21 cellular contexts compared by ENCODE assay signal in the genomic region with DNA sequence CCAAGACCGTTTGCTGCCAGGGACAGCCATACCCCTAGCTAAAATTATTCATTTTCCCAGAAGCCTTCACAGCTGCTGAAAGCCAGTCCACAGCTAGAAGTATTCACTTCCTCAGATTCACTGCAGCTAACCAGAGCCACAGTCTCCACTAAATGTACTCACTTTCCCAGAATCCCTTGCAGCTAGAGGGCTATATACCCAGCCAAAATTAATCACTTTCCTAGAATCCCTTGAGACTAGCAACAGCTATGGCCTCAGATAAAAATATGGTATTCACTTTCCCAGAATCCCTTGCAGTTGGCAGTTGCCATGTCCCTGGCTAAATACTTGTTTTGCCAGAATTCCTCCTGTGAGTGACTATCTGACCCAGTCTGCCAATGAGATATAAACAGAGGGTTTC. TPM values are rescaled to one million over a fixed set of nuclear protein-coding genes. Genes with fewer than 3 reads are reported as not detected.
A peak's percentile ranks its signal among the peaks of the same experiment; 100 is the strongest.
DNase-seq lines count a peak whose midpoint lies in the region; ATAC-seq lines count a peak whose summit lies in the region.
"Had no signal": no experiment of that assay in that cellular context is flagged by ENCODE, and none has a peak within 500 bp of the region (broad histone marks: within the 10 kb centered on the region; RNA-seq: fewer than 3 reads in every experiment).

No MANE protein-coding gene starts in this region.

- H3K4me1 ChIP-seq in BLaER1 (peaks cover 60% of the 10 kb centered on the region), aorta (ENCODE audit: control insufficient read depth in 1 of 2, insufficient read depth in 2 of 2, low read length in 2 of 2) (no peaks in the 10 kb centered on the region)
- H3K4me1 ChIP-seq: prostate gland had no signal

- H3K27me3 ChIP-seq in BLaER1: peaks cover 69% of the 10 kb centered on the region
- H3K27me3 ChIP-seq in aorta (ENCODE audit: control insufficient read depth in 1 of 2, insufficient read depth in 2 of 2, low read length in 1 of 2): no peaks in the 10 kb centered on the region

- H3K4me2 ChIP-seq in BLaER1: peak overlapping the region; percentile 35

- peak; percentile 23 for DNase-seq in GM04503 (ENCODE audit: low read depth)
- peak; percentile 95 for DNase-seq in MV-4-11 (lab: John Stamatoyannopoulos, UW)
- peak; percentile 54 for DNase-seq in fibroblast of gingiva (ENCODE audit: low read depth)
- no peak for DNase-seq in SHP77 (lab: John Stamatoyannopoulos, UW)
- no peak for DNase-seq in aorta
- DNase-seq: DND-41; effector memory CD8-positive, alpha-beta T cell; esophagus squamous epithelium; immature natural killer cell; left ventricle myocardium superior; NCI-H1694 treated with DMSO at 0.1 percent for 48 hours; NCI-H226; stimulated activated CD4-positive, alpha-beta T cell treated with anti-CD3 and anti-CD28 coated beads, Interleukin-1b, Interleukin-23, amount 100 ng/mL, for 48 hours; stimulated activated naive B cell treated with anti-CD40 and anti-IgM and Interleukin-4, amounts not matched to agents 10 μg/mL and 1 μg/mL and 100 μg/mL, for 72 hours had no signal

- no peak overlapping the region for H3K4me3 ChIP-seq in BLaER1
- no peak overlapping the region for H3K4me3 ChIP-seq in aorta (ENCODE audit: low read length in 2 of 2)
- H3K4me3 ChIP-seq: esophagus squamous epithelium, HAP-1, prostate gland, thoracic aorta had no signal

- intact Hi-C loops in aorta (cut with DNase I): no loop called here

- H3K27ac ChIP-seq in BLaER1 (no peak overlapping the region), aorta (ENCODE audit: low read depth in 1 of 2, low read length in 2 of 2) (no peak overlapping the region)
- H3K27ac ChIP-seq: esophagus squamous epithelium, prostate gland, thoracic aorta had no signal

- 14 to 17% methylated on average over 1 of the region's 1 CpG for WGBS in aorta, 2 donors

- H3K9me3 ChIP-seq in BLaER1 (peaks cover 10% of the 10 kb centered on the region; the same call in 1 of the 2 replicates), aorta (ENCODE audit: control insufficient read depth, low read length) (no peaks in the 10 kb centered on the region)
- H3K9me3 ChIP-seq: esophagus squamous epithelium, HAP-1, prostate gland, thoracic aorta had no signal

- H3K36me3 ChIP-seq in BLaER1 (no peaks in the 10 kb centered on the region), aorta (ENCODE audit: control insufficient read depth in 1 of 2, insufficient read depth in 2 of 2, low read length in 1 of 2) (no peaks in the 10 kb centered on the region)
- H3K36me3 ChIP-seq: esophagus squamous epithelium, HAP-1, prostate gland, thoracic aorta had no signal

- H4K20me1 ChIP-seq in BLaER1: peaks cover 37% of the 10 kb centered on the region

- no peak for ATAC-seq in HG03175 (IDR thresholded peaks at IDR 0.05; ENCODE audit: unreplicated experiment)
- ATAC-seq in aorta (ENCODE audit: low FRiP score): no peak
- ATAC-seq: effector memory CD8-positive, alpha-beta T cell; left ventricle myocardium superior had no signal

- H3K9ac ChIP-seq in BLaER1: no peak overlapping the region

RNA-seq across cellular contexts. Expression of gene MEIS3, which starts 13.8 kb away (rescaled TPM):
- total RNA-seq in aorta: 10 to 100 TPM in 1 of 2 donors, 1 to 10 TPM in 1; 7.7 to 19.6 TPM
- polyA plus RNA-seq in aorta: 1 to 10 TPM in 1 of 2 donors, under 1 TPM in 1; 0.75 to 3.9 TPM
- total RNA-seq: activated T-helper 1 cell treated with anti-CD3 and anti-CD28 coated beads, Interleukin-12 subunit alpha, Interleukin-12 subunit beta, Interleukin-2, Interleukin-4 antibody, amounts not matched to agents 30 ng/mL and 10 ng/mL and 1 ng/mL, durations not matched to agents 14 hours and 24 hours and 36 hours; mononuclear cell had no signal
- polyA plus RNA-seq: immature natural killer cell had no signal

RNA-seq across cellular contexts. Expression of gene SLC8A2, which starts 38.6 kb away (rescaled TPM):
- total RNA-seq in aorta: under 1 TPM; 0.23 to 0.72 TPM
- polyA plus RNA-seq in aorta: not detected
- total RNA-seq: activated T-helper 1 cell treated with anti-CD3 and anti-CD28 coated beads, Interleukin-12 subunit alpha, Interleukin-12 subunit beta, Interleukin-2, Interleukin-4 antibody, amounts not matched to agents 30 ng/mL and 10 ng/mL and 1 ng/mL, durations not matched to agents 14 hours and 24 hours and 36 hours; left ventricle myocardium superior; mononuclear cell had no signal
- polyA plus RNA-seq: immature natural killer cell had no signal

RNA-seq across cellular contexts. Expression of gene KPTN, which starts 50.9 kb away (rescaled TPM):
- 1 to 10 TPM; 3.0 to 4.3 TPM for total RNA-seq in aorta
- 10 to 100 TPM; 12.3 to 24.8 TPM for polyA plus RNA-seq in aorta

Comparison
In these comparisons a context has a peak if more than half of its experiments do, and no peak if none do; other contexts are left out.
1. DNase-seq: peak in GM04503 (single experiment), MV-4-11 (single experiment) and fibroblast of gingiva (single experiment); none in SHP77 (0 of 2) and aorta (0 of 2).